ENCODE assay signal across 9 cellular contexts in the genomic region with DNA sequence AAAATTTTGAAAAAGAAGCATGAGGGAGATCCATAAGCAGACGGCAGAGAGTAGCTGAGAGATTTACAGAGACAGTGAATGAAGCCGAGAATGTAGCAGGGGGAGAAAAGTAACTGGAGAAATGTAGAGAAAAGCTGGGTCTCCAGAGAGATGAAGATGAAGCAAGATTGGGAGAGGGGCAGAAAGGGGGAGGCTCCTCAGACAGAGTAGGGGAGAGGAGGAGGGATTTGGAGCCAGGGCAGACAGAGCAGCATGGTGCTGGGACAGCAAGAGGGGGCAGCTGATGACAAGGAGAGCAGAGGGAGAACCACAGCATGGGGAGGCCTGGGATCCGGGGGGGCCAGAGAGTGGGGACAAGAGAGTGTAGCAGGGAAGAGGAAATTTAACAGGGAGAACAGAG. TPM values are rescaled to one million over a fixed set of nuclear protein-coding genes. Genes with fewer than 3 reads are reported as not detected.
A peak's percentile ranks its signal among the peaks of the same experiment; 100 is the strongest.
DNase-seq lines count a peak whose midpoint lies in the region; ATAC-seq and TF ChIP-seq lines count a peak whose summit lies in the region.
"Had no signal": no experiment of that assay in that cellular context is flagged by ENCODE, and none has a peak within 500 bp of the region (broad histone marks: within the 10 kb centered on the region; RNA-seq: fewer than 3 reads in every experiment).

No MANE protein-coding gene starts in this region.

- no peaks in the 10 kb centered on the region for H3F3A ChIP-seq in PC-3 (ENCODE audit: low read length, unreplicated experiment)

- POLR2A ChIA-PET in PC-3 (lab: Charles Lee; ENCODE audit: unreplicated experiment), result no interaction called here
- POLR2A ChIA-PET in RWPE1 (lab: Yijun Ruan, JAX; ENCODE audit: low non-redundant PET), result no interaction called here

- CTCF ChIA-PET in PC-3 (lab: Charles Lee) (no interaction called here), RWPE1 (lab: Yijun Ruan, JAX) (interaction anchor here (0.6 kb wide), 1 partner anchor 984 kb away, joined by 3 read pairs; no protein-coding TSS in a partner anchor)

- H2AFZ ChIP-seq in PC-3 (ENCODE audit: low read length), result peak overlapping the region; percentile 96; the same call in 1 of the 2 replicates
- H2AFZ ChIP-seq in osteoblast (ENCODE audit: low read length), result peak overlapping the region; percentile 97

- H3K4me2 ChIP-seq in PC-3 (ENCODE audit: low read length), result peak overlapping the region; percentile 83
- peak overlapping the region; percentile 96 for H3K4me2 ChIP-seq in osteoblast (ENCODE audit: insufficient read depth, low read length)

- peaks cover 22% of the 10 kb centered on the region for H3K9me3 ChIP-seq in PC-3 (ENCODE audit: low read length)
- peaks cover 3% of the 10 kb centered on the region for H3K9me3 ChIP-seq in osteoblast (ENCODE audit: low read depth, low read length)

- H3K9ac ChIP-seq in PC-3 (ENCODE audit: low read length), result peak overlapping the region; percentile 77; the same call in 1 of the 2 replicates

- no peak for TF ChIP-seq CTCF in PC-3 (conservative IDR thresholded peaks at IDR 0.05; ENCODE audit: low read depth, low read length)
- no peak for TF ChIP-seq CTCF in osteoblast (IDR thresholded peaks at IDR 0.05; ENCODE audit: extremely low read depth, low read depth, low read length)
- no peak for TF ChIP-seq CTCF in RWPE1 (conservative IDR thresholded peaks at IDR 0.05; ENCODE audit: low read depth)

- H3K27ac ChIP-seq in PC-3 (ENCODE audit: low read length), result no peak overlapping the region
- peak overlapping the region; percentile 87 for H3K27ac ChIP-seq in osteoblast (ENCODE audit: low read depth, low read length)
- no peak overlapping the region for H3K27ac ChIP-seq in RWPE1

- ATAC-seq in PC-3, result no peak

- no TSS peak for BruUV-seq in PC-3 (replicated peaks; lab: Mats Ljungman, UMichigan)

- H3K4me1 ChIP-seq in PC-3 (ENCODE audit: insufficient read depth, low read length) (no peaks in the 10 kb centered on the region), osteoblast (ENCODE audit: insufficient read depth, low read length) (peaks cover 7% of the 10 kb centered on the region)

- H3K4me3 ChIP-seq in PC-3 (ENCODE audit: low read length), result peak overlapping the region; percentile 70
- peak overlapping the region; percentile 97 for H3K4me3 ChIP-seq in osteoblast (ENCODE audit: insufficient read depth, low read length)

- no peaks in the 10 kb centered on the region for H3K9me2 ChIP-seq in PC-3 (replicated peaks; ENCODE audit: low read length)

- H4K20me1 ChIP-seq in PC-3 (ENCODE audit: low read length) (no peaks in the 10 kb centered on the region), osteoblast (ENCODE audit: insufficient read depth, low read length) (no peaks in the 10 kb centered on the region)

- intact Hi-C loops in PC-3 (cut with micrococcal nuclease), result no loop called here

- peaks cover 3% of the 10 kb centered on the region; the same call in 1 of the 2 replicates for H3K36me3 ChIP-seq in PC-3 (ENCODE audit: low read depth, low read length)
- H3K36me3 ChIP-seq in osteoblast (ENCODE audit: insufficient read depth, low read length), result no peaks in the 10 kb centered on the region

- H3K27me3 ChIP-seq in PC-3 (ENCODE audit: low read length) (no peaks in the 10 kb centered on the region), osteoblast (ENCODE audit: insufficient read depth, low read length) (no peaks in the 10 kb centered on the region)

- peak; percentile 19 for DNase-seq in Daoy (ENCODE audit: low read depth)
- DNase-seq in PC-3, result no peak
- DNase-seq in fibroblast of gingiva (ENCODE audit: low read depth), result peak; percentile 3
- peak; percentile 32 for DNase-seq in osteoblast (ENCODE audit: insufficient read length, low spot score, missing footprints)
- no peak for DNase-seq in retina
- no peak for DNase-seq in RWPE1 (ENCODE audit: low spot score)
- no peak for DNase-seq in cerebellum (ENCODE audit: low spot score)
- DNase-seq in GF-D8 (lab: John Stamatoyannopoulos, UW), result no peak
- DNase-seq: HCEC 1CT had no signal

- H3K79me2 ChIP-seq in PC-3 (ENCODE audit: low read length) (no peaks in the 10 kb centered on the region), osteoblast (ENCODE audit: insufficient read depth, low read length) (peaks cover 5% of the 10 kb centered on the region)

RNA-seq across cellular contexts. Expression of gene ZNF610, which starts 0.9 kb away (rescaled TPM):
- 3.8 and 6.5 TPM in 2 replicates for total RNA-seq in Daoy (2014; rRNA removed; shearing (Covaris generic))
- total RNA-seq in PC-3 (2014; rRNA removed) (0.23 and 0.29 TPM in 2 replicates), osteoblast (2.9 and 3.3 TPM in 2 replicates), cerebellum (20.0 TPM)

RNA-seq across cellular contexts. Expression of gene ZNF880, which starts 32.7 kb away (rescaled TPM):
- total RNA-seq in Daoy (2014; rRNA removed; shearing (Covaris generic)), result 15.6 and 24.1 TPM in 2 replicates
- 1.7 and 3.2 TPM in 2 replicates for total RNA-seq in PC-3 (2014; rRNA removed)
- 18.5 and 27.1 TPM in 2 replicates for total RNA-seq in osteoblast
- 66.3 TPM for total RNA-seq in cerebellum

RNA-seq across cellular contexts. Expression of gene ZNF480, which starts 40.0 kb away (rescaled TPM):
- total RNA-seq in Daoy (2014; rRNA removed; shearing (Covaris generic)), result 8.6 and 10.7 TPM in 2 replicates
- total RNA-seq in PC-3 (2014; rRNA removed) (7.3 and 9.6 TPM in 2 replicates), osteoblast (9.4 and 10.3 TPM in 2 replicates), cerebellum (11.1 TPM)

Comparison
In these comparisons a context has a peak if more than half of its experiments do, and no peak if none do; other contexts are left out.
1. DNase-seq: peak in Daoy (single experiment), fibroblast of gingiva (single experiment) and osteoblast (single experiment); none in PC-3 (single experiment), retina (single experiment), RWPE1 (single experiment), cerebellum (single experiment) and GF-D8 (single experiment).